Comparison of ENCODE assay signal across 9 cellular contexts in genomic region chr12:29004936-29005304, GRCh38.
"Had no signal": no experiment of that assay in that cellular context is flagged by ENCODE, and none has a peak within 500 bp of the region (broad histone marks: within the 10 kb centered on the region; RNA-seq: fewer than 3 reads in every experiment).

No MANE protein-coding gene starts in this region.

- H3K27ac ChIP-seq: GM23248 had no signal

- H3K4me3 ChIP-seq: GM23248, GM23338, HAP-1 had no signal

- H3K4me2 ChIP-seq: GM23338 had no signal

- DNase-seq: GM23248, GOT3, H7, H9, HCEC 1CT, HFFc6 had no signal

- H3K9me3 ChIP-seq: HAP-1 had no signal

- H2AFZ ChIP-seq: GM23248, GM23338 had no signal

- H3K9ac ChIP-seq: GM23248 had no signal

- H3K4me1 ChIP-seq: HAP-1 had no signal

- H3K36me3 ChIP-seq: HAP-1 had no signal

- ATAC-seq: GM23338, HCT116 had no signal
